10 cellular contexts compared by ENCODE assay signal in genomic region chr20:38153011-38153329, GRCh38. TPM values are rescaled to one million over a fixed set of nuclear protein-coding genes. Genes with fewer than 3 reads are reported as not detected.
DNase-seq lines count a peak whose midpoint lies in the region; ATAC-seq, FAIRE-seq and TF ChIP-seq lines count a peak whose summit lies in the region.
"Had no signal": no experiment of that assay in that cellular context is flagged by ENCODE, and none has a peak within 500 bp of the region (broad histone marks: within the 10 kb centered on the region; RNA-seq: fewer than 3 reads in every experiment).

No MANE protein-coding gene starts in this region.

- no peaks in the 10 kb centered on the region for H4K20me1 ChIP-seq in HepG2 (ENCODE audit: insufficient read depth, low read length)

- H3K9ac ChIP-seq in HepG2 (ENCODE audit: insufficient read depth, low read depth, low read length): no peak overlapping the region

- POLR2A ChIA-PET in HepG2 (lab: Yijun Ruan, JAX): interaction anchor here (2.2 kb wide), 1 partner anchor 9 kb away, joined by 14 read pairs; no protein-coding TSS in a partner anchor

- H3K27me3 Mint-ChIP-seq in stimulated activated memory B cell treated with anti-CD40 and anti-IgM and Interleukin-4, amounts not matched to agents 10 μg/mL and 1 μg/mL and 100 μg/mL, for 72 hours: no peaks in the 10 kb centered on the region

- no peaks in the 10 kb centered on the region for H3K79me2 ChIP-seq in HepG2 (ENCODE audit: insufficient read depth, low read length)

- H3K4me1 ChIP-seq in Peyer's patch: peaks cover 3 to 44% (median 12%) of the 10 kb centered on the region in 4 donors
- peaks cover 16% of the 10 kb centered on the region for H3K4me1 ChIP-seq in HepG2 (ENCODE audit: insufficient read depth, low read length)

- H3K27ac Mint-ChIP-seq in stimulated activated memory B cell treated with anti-CD40 and anti-IgM and Interleukin-4, amounts not matched to agents 10 μg/mL and 1 μg/mL and 100 μg/mL, for 72 hours: peak overlapping the region; percentile 86

- no TSS peak for BruUV-seq in HepG2 (replicated peaks; lab: Mats Ljungman, UMichigan)

- H3K4me2 ChIP-seq in HepG2 (ENCODE audit: low read depth, low read length): no peak overlapping the region

- TF ChIP-seq RAD21 in HepG2 (CRISPR knock-in tag; IDR thresholded peaks at IDR 0.05): no peak

- H2AFZ ChIP-seq in HepG2 (ENCODE audit: low read length): no peak overlapping the region

- H3K36me3 Mint-ChIP-seq in stimulated activated memory B cell treated with anti-CD40 and anti-IgM and Interleukin-4, amounts not matched to agents 10 μg/mL and 1 μg/mL and 100 μg/mL, for 72 hours: peaks cover 31% of the 10 kb centered on the region

- H3K4me3 ChIP-seq in Peyer's patch (peak overlapping the region in 2 of 4 donors; percentile 9 to 35), HepG2 (replicated peaks in 1 of 3; ENCODE audit: insufficient read depth in 1 of 3, low read depth in 2 of 3, low read length in 3 of 3) (no peak overlapping the region)

- TF ChIP-seq POLR2A in Peyer's patch (IDR thresholded peaks at IDR 0.05) (no peak), HepG2 (IDR thresholded peaks at IDR 0.05; ENCODE audit: insufficient read depth in 1 of 2, low read depth in 2 of 2, low read length in 2 of 2) (no peak)

- no peak for FAIRE-seq in HepG2 (lab: Jason Lieb, UNC)

- peak overlapping the region; percentile 57 to 95 (median 74) for H3K27ac ChIP-seq in Peyer's patch
- no peak overlapping the region for H3K27ac ChIP-seq in HepG2 (ENCODE audit: extremely low read length, insufficient read depth, low read length)

- H3K36me3 ChIP-seq in Peyer's patch (peaks cover 0 to 32% (median 0%) of the 10 kb centered on the region in 3 donors), HepG2 (replicated peaks in 1 of 2; ENCODE audit: control insufficient read depth in 1 of 2, insufficient read depth in 2 of 2, low read length in 2 of 2) (peaks cover 12 to 19% of the 10 kb centered on the region in 2 experiments; a peak in 4 of 5 replicates)

- DNase-seq in Peyer's patch (no peak), amniotic stem cell (lab: John Stamatoyannopoulos, UW) (peak; percentile 50), HepG2 (ENCODE audit: low spot score) (no peak), NCI-H510A (lab: John Stamatoyannopoulos, UW) (no peak), NCI-H82 treated with DMSO at 0.1 percent for 48 hours (lab: John Stamatoyannopoulos, UW; ENCODE audit: unreplicated experiment) (no peak), NCI-H1694 treated with DMSO at 0.1 percent for 48 hours (lab: John Stamatoyannopoulos, UW) (no peak)
- DNase-seq: NCI-H1436 had no signal

- H3K9me3 Mint-ChIP-seq in stimulated activated memory B cell treated with anti-CD40 and anti-IgM and Interleukin-4, amounts not matched to agents 10 μg/mL and 1 μg/mL and 100 μg/mL, for 72 hours: peaks cover 3% of the 10 kb centered on the region

- H3K4me3 Mint-ChIP-seq in stimulated activated memory B cell treated with anti-CD40 and anti-IgM and Interleukin-4, amounts not matched to agents 10 μg/mL and 1 μg/mL and 100 μg/mL, for 72 hours: peak overlapping the region; percentile 57

- TF ChIP-seq CTCF in Peyer's patch (IDR thresholded peaks at IDR 0.05) (no peak), HepG2 (CRISPR knock-in tag; IDR thresholded peaks at IDR 0.05) (no peak)

- intact Hi-C loops in HepG2 (cut with micrococcal nuclease; ENCODE audit: unreplicated experiment): no loop called here

- WGBS in HepG2 (ENCODE audit: low lambda C conversion rate): 95% methylated on average over 11 of the region's 11 CpGs

- H3K4me1 Mint-ChIP-seq in stimulated activated memory B cell treated with anti-CD40 and anti-IgM and Interleukin-4, amounts not matched to agents 10 μg/mL and 1 μg/mL and 100 μg/mL, for 72 hours: peaks cover 54% of the 10 kb centered on the region

- in situ Hi-C loops in HepG2 (cut with HindIII; ENCODE audit: extremely low pct_ligation_motif_present, low pct_unique_long_range_greater_than_20kb): no loop called here

- no peaks in the 10 kb centered on the region for H3K9me3 ChIP-seq in Peyer's patch
- H3K9me3 ChIP-seq in HepG2 (ENCODE audit: low read length): no peaks in the 10 kb centered on the region

- no peak for ATAC-seq in HepG2
- ATAC-seq in stimulated activated memory B cell treated with anti-CD40 and anti-IgM and Interleukin-4, amounts not matched to agents 10 μg/mL and 1 μg/mL and 100 μg/mL, for 72 hours: no peak
- no peak for ATAC-seq in HG02763 (IDR thresholded peaks at IDR 0.05; ENCODE audit: unreplicated experiment)
- ATAC-seq: HCT116 had no signal

- H3K27me3 ChIP-seq in Peyer's patch (no peaks in the 10 kb centered on the region), HepG2 (ENCODE audit: control insufficient read depth in 1 of 2, insufficient read depth in 2 of 2, low read length in 2 of 2) (no peaks in the 10 kb centered on the region)

- TF ChIP-seq EP300 in HepG2 (IDR thresholded peaks at IDR 0.05; ENCODE audit: low read depth in 2 of 2, low read length in 2 of 2) (no peak), HepG2 (CRISPR knock-in tag; IDR thresholded peaks at IDR 0.05; ENCODE audit: borderline replicate concordance) (no peak)

- CTCF ChIA-PET in HepG2 (lab: Yijun Ruan, JAX; ENCODE audit: low intra/inter-chr PET ratio, low total read pairs): no interaction called here

TF ChIP-seq in HepG2, 621 proteins besides CTCF, POLR2A, EP300 and RAD21:
- no peak for TF ChIP-seq ZNF552 (CRISPR knock-in tag; IDR thresholded peaks at IDR 0.05; ENCODE audit: borderline replicate concordance)
- 0 out of 2 replicates have a peak, but pooled peaks have one; percentile 24 for TF ChIP-seq ZSCAN25 (CRISPR knock-in tag; IDR thresholded peaks at IDR 0.05)

RNA-seq across cellular contexts. Expression of gene TGM2, which starts 12.1 kb away (rescaled TPM):
- total RNA-seq in Peyer's patch (100 to 1,000 TPM in 3 of 4 donors, 10 to 100 TPM in 1; 31.4 to 216 (median 145) TPM), HepG2 (2016; rRNA removed; fragmentation: Illumina TruSeq; extraction: Trizol) (4.2 and 4.5 TPM in 2 replicates)
- total RNA-seq in HepG2 (2016; cell fraction: cytosol; rRNA removed; fragmentation: Illumina TruSeq; extraction: Trizol; ENCODE audit: low read depth): 0.61 and 0.88 TPM in 2 replicates
- 3.3 and 4.3 TPM in 2 replicates for total RNA-seq in HepG2 (2016; cell fraction: insoluble cytoplasmic fraction; rRNA removed; fragmentation: Illumina TruSeq; extraction: Trizol)
- 2.1 and 2.3 TPM in 2 replicates for total RNA-seq in HepG2 (2016; cell fraction: membrane; rRNA removed; fragmentation: Illumina TruSeq; extraction: Trizol)
- total RNA-seq in HepG2 (2016; cell fraction: nucleus; rRNA removed; fragmentation: Illumina TruSeq; extraction: Trizol): 4.3 and 4.5 TPM in 2 replicates
- polyA plus RNA-seq in HepG2 (2011; rRNA removed): 46.4 and 52.3 TPM in 2 replicates
- 39.7 and 45.8 TPM in 2 replicates for polyA plus RNA-seq in HepG2 (2011; cell fraction: cytosol; rRNA removed)
- 48.4 and 54.8 TPM in 2 replicates for polyA plus RNA-seq in HepG2 (2011; cell fraction: nucleus; rRNA removed)
- 14.4 and 32.4 TPM in 2 replicates for polyA plus RNA-seq in HepG2 (2012)
- polyA plus RNA-seq in HepG2 (2016; cell fraction: cytosol; fragmentation: Illumina TruSeq; extraction: Trizol; ENCODE audit: low read depth): 1.5 and 1.8 TPM in 2 replicates
- 5.3 and 7.5 TPM in 2 replicates for polyA plus RNA-seq in HepG2 (2016; cell fraction: insoluble cytoplasmic fraction; fragmentation: Illumina TruSeq; extraction: Trizol; ENCODE audit: low read depth)
- 2.5 TPM in 2 replicates for polyA plus RNA-seq in HepG2 (2016; cell fraction: membrane; fragmentation: Illumina TruSeq; extraction: Trizol; ENCODE audit: low read depth)
- 7.7 and 9.8 TPM in 2 replicates for polyA plus RNA-seq in HepG2 (2016; cell fraction: nucleus; fragmentation: Illumina TruSeq; extraction: Trizol; ENCODE audit: insufficient read depth, low read depth)
- 39.1 and 112 TPM in 2 replicates for polyA minus RNA-seq in HepG2 (2011; rRNA and poly(A)+ RNA removed; ENCODE audit: low replicate concordance)
- 43.5 and 48.8 TPM in 2 replicates for polyA minus RNA-seq in HepG2 (2011; cell fraction: cytosol; rRNA and poly(A)+ RNA removed)
- polyA minus RNA-seq in HepG2 (2011; cell fraction: nucleus; rRNA and poly(A)+ RNA removed): 26.7 and 32.2 TPM in 2 replicates

Comparison
In these comparisons a context has a peak if more than half of its experiments do, and no peak if none do; other contexts are left out.
1. RNA of gene TGM2, which starts 12.1 kb away (total RNA-seq): 31.4 to 216 TPM in Peyer's patch; 0.61 to 4.5 TPM in HepG2; every median in the first group is over 4 times any median in the second.